29 cellular contexts compared by ENCODE assay signal in the genomic region with DNA sequence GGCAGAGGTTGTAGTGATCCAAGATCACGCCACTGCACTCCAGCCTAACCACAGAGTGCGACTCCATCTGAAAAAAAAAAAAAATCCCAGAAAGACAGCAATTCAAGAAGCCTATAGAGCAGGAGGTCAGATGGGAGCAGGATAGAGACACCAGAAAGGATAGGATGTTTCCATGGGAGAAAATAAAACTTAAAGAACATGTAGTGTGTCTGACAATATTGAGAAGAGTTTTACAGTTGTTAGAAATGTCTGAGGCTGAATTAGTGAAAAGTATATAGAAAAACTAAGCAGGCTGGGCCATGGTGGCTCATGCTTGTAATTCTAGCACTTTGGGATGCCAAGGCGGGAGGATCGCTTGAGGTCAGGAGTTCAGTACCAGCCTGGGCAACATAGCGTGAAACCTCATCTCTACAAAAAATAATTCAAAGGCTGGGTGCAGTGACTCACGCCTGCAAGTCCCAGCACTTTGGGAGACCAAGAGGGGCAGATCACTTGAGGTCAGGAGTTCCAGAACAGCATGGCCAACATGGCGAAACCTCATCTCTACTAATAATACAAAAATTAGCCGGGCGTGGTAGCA. TPM values are rescaled to one million over a fixed set of nuclear protein-coding genes. Genes with fewer than 3 reads are reported as not detected.
DNase-seq lines count a peak whose midpoint lies in the region; ATAC-seq and TF ChIP-seq lines count a peak whose summit lies in the region.
"Had no signal": no experiment of that assay in that cellular context is flagged by ENCODE, and none has a peak within 500 bp of the region (broad histone marks: within the 10 kb centered on the region; RNA-seq: fewer than 3 reads in every experiment).

No MANE protein-coding gene starts in this region.

- no peak overlapping the region for H2AFZ ChIP-seq in mammary epithelial cell (ENCODE audit: low read depth, low read length)

- in situ Hi-C loops in mammary epithelial cell (cut with MboI; ENCODE audit: low sequenced_read_pairs in 2 of 2): no loop called here

- no peak overlapping the region for H3K4me3 Mint-ChIP-seq in memory B cell
- H3K4me3 Mint-ChIP-seq: activated B cell treated with CpG ODN at 0.5 μM for 24 hours; activated T-cell treated with anti-CD3 and anti-CD28 coated beads, Interleukin-2, amount 50 U/mL, for 72 hours; B cell; naive B cell; T-cell had no signal

- TF ChIP-seq CTCF in mammary epithelial cell (conservative IDR thresholded peaks at IDR 0.05 in 1 of 2, IDR thresholded peaks at IDR 0.05 in 1 of 2; ENCODE audit: extremely low read depth in 1 of 2, insufficient read depth in 1 of 2, low read depth in 1 of 2, low read length in 2 of 2) (no peak), psoas muscle (IDR thresholded peaks at IDR 0.05) (no peak), stomach (IDR thresholded peaks at IDR 0.05) (no peak)

- H3K9me3 Mint-ChIP-seq in memory B cell: no peaks in the 10 kb centered on the region
- H3K9me3 Mint-ChIP-seq: activated B cell treated with CpG ODN at 0.5 μM for 24 hours; activated T-cell treated with anti-CD3 and anti-CD28 coated beads, Interleukin-2, amount 50 U/mL, for 72 hours; naive B cell; T-cell had no signal

- no TSS peak for BruUV-seq in mammary epithelial cell (replicated peaks; lab: Mats Ljungman, UMichigan)

- DNase-seq in LHCN-M2 (ENCODE audit: low read depth) (peak; percentile 57), mammary epithelial cell (peak; percentile 67), memory B cell (ENCODE audit: low spot score in 2 of 2) (no peak), psoas muscle (no peak), stomach (no peak)
- DNase-seq in central memory CD4-positive, alpha-beta T cell: no peak
- DNase-seq: activated B cell treated with CpG ODN at 0.5 μM for 24 hours; activated naive CD4-positive, alpha-beta T cell treated with Interleukin-2 at 50 U/mL for 16 hours; activated T-cell treated with anti-CD3 and anti-CD28 coated beads, Interleukin-2, amount 50 U/mL, for 72 hours; adrenal gland; brain microvascular endothelial cell; COR-L47; effector CD4-positive, alpha-beta T cell; naive B cell; NCI-H1048; NCI-H1694 treated with DMSO at 0.1 percent for 48 hours; NCI-H526; Peyer's patch; stimulated activated naive CD8-positive, alpha-beta T cell treated with anti-CD3 and anti-CD28 coated beads, Interleukin-15, Interleukin-2, amounts not matched to agents 100 U/mL and 50 U/mL, for 24 hours; T-cell had no signal

- H3K36me3 ChIP-seq in BLaER1: peaks cover 91% of the 10 kb centered on the region
- H3K36me3 ChIP-seq in mammary epithelial cell (ENCODE audit: insufficient read depth, low read length): peaks cover 13% of the 10 kb centered on the region
- H3K36me3 ChIP-seq in psoas muscle (ENCODE audit: insufficient read depth in 1 of 2, low read depth in 1 of 2): peaks cover 0 to 17% of the 10 kb centered on the region in 2 donors
- peaks cover 11 to 49% (median 38%) of the 10 kb centered on the region in 4 donors for H3K36me3 ChIP-seq in stomach
- H3K36me3 ChIP-seq: adrenal gland, thoracic aorta had no signal

- H3K79me2 ChIP-seq in mammary epithelial cell (ENCODE audit: insufficient read depth, low read length): peaks cover 52% of the 10 kb centered on the region

- peak overlapping the region; percentile 21 for H3K4me2 ChIP-seq in BLaER1
- H3K4me2 ChIP-seq in mammary epithelial cell (ENCODE audit: insufficient read depth, low read depth, low read length): no peak overlapping the region
- H3K4me2 ChIP-seq: A549 had no signal

- intact Hi-C loops in mammary epithelial cell (cut with micrococcal nuclease): no loop called here
- intact Hi-C loops in psoas muscle (cut with DNase I): no loop called here
- intact Hi-C loops in stomach (cut with DNase I; ENCODE audit: low total_unique reads): no loop called here

- dilution Hi-C loops in mammary epithelial cell (cut with HindIII; ENCODE audit: low sequenced_read_pairs): no loop called here

- ATAC-seq in memory B cell (ENCODE audit: low read depth): no peak
- ATAC-seq in psoas muscle: no peak
- no peak for ATAC-seq in HG02642 (IDR thresholded peaks at IDR 0.05; ENCODE audit: poor library complexity, unreplicated experiment)
- ATAC-seq: A549; activated T-cell treated with anti-CD3 and anti-CD28 coated beads, Interleukin-2, amount 50 U/mL, for 72 hours; esophagus mucosa; foreskin keratinocyte; left lobe of liver; stimulated activated naive CD8-positive, alpha-beta T cell treated with anti-CD3 and anti-CD28 coated beads, Interleukin-15, Interleukin-2, amounts not matched to agents 100 U/mL and 50 U/mL, for 24 hours; T-cell had no signal

- H4K20me1 ChIP-seq in BLaER1: no peaks in the 10 kb centered on the region
- H4K20me1 ChIP-seq in mammary epithelial cell (ENCODE audit: insufficient read depth, low read length): no peaks in the 10 kb centered on the region

- H3K27ac ChIP-seq in BLaER1 (no peak overlapping the region), mammary epithelial cell (ENCODE audit: insufficient read depth, low read depth, low read length) (no peak overlapping the region), psoas muscle (no peak overlapping the region), stomach (no peak overlapping the region)
- H3K27ac ChIP-seq: A549, adrenal gland, brain microvascular endothelial cell, foreskin keratinocyte, Peyer's patch, thoracic aorta, vagina had no signal

- peaks cover 12% of the 10 kb centered on the region for H3K4me1 ChIP-seq in BLaER1
- peaks cover 6% of the 10 kb centered on the region for H3K4me1 ChIP-seq in mammary epithelial cell (ENCODE audit: insufficient read depth, low read length)
- H3K4me1 ChIP-seq in psoas muscle: no peaks in the 10 kb centered on the region
- no peaks in the 10 kb centered on the region for H3K4me1 ChIP-seq in stomach
- H3K4me1 ChIP-seq: A549, adrenal gland, foreskin keratinocyte, Peyer's patch, vagina had no signal

- H3K27ac Mint-ChIP-seq in memory B cell: peak overlapping the region; percentile 60
- H3K27ac Mint-ChIP-seq: activated B cell treated with CpG ODN at 0.5 μM for 24 hours; activated T-cell treated with anti-CD3 and anti-CD28 coated beads, Interleukin-2, amount 50 U/mL, for 72 hours; B cell; T-cell had no signal

- no peaks in the 10 kb centered on the region for H3K27me3 Mint-ChIP-seq in memory B cell
- H3K27me3 Mint-ChIP-seq: activated B cell treated with CpG ODN at 0.5 μM for 24 hours, B cell, naive B cell, T-cell had no signal

- H3K9me3 ChIP-seq in BLaER1 (no peaks in the 10 kb centered on the region), mammary epithelial cell (replicated peaks; ENCODE audit: insufficient read depth, low read length) (no peaks in the 10 kb centered on the region), psoas muscle (no peaks in the 10 kb centered on the region), stomach (no peaks in the 10 kb centered on the region)
- H3K9me3 ChIP-seq: A549, adrenal gland, Peyer's patch, thoracic aorta, vagina had no signal

- no peak for TF ChIP-seq POLR2A in stomach (IDR thresholded peaks at IDR 0.05)

- CTCF ChIA-PET in mammary epithelial cell (lab: Charles Lee; ENCODE audit: low non-redundant PET): no interaction called here

- H3K4me3 ChIP-seq in BLaER1 (no peak overlapping the region), mammary epithelial cell (replicated peaks in 1 of 3; ENCODE audit: insufficient read depth in 1 of 3, low read depth in 2 of 3, low read length in 3 of 3) (no peak overlapping the region), psoas muscle (no peak overlapping the region), stomach (no peak overlapping the region)
- H3K4me3 ChIP-seq: A549, adrenal gland, Peyer's patch, thoracic aorta, vagina had no signal

- WGBS in mammary epithelial cell (ENCODE audit: low coverage, missing lambda C conversion rate): 87% methylated on average over 7 of the region's 9 CpGs
- WGBS in psoas muscle, 3 donors: 96 to 99% (median 98%) methylated on average over 9 of the region's 9 CpGs
- 89 to 99% (median 98%) methylated on average over 9 of the region's 9 CpGs for WGBS in stomach, 5 donors

- H3K9ac ChIP-seq in BLaER1 (no peak overlapping the region), mammary epithelial cell (ENCODE audit: insufficient read depth, low read length) (no peak overlapping the region)

- peaks cover 12% of the 10 kb centered on the region for H3K36me3 Mint-ChIP-seq in memory B cell
- H3K36me3 Mint-ChIP-seq: naive B cell had no signal

- no peak for TF ChIP-seq EP300 in stomach (IDR thresholded peaks at IDR 0.05)

- peaks cover 3% of the 10 kb centered on the region for H3K4me1 Mint-ChIP-seq in memory B cell

- H3K27me3 ChIP-seq in BLaER1: no peaks in the 10 kb centered on the region
- H3K27me3 ChIP-seq in mammary epithelial cell (ENCODE audit: insufficient read depth, low read length): no peaks in the 10 kb centered on the region
- no peaks in the 10 kb centered on the region for H3K27me3 ChIP-seq in psoas muscle (ENCODE audit: insufficient read depth in 3 of 3, low read length in 2 of 3)
- H3K27me3 ChIP-seq in stomach: no peaks in the 10 kb centered on the region
- H3K27me3 ChIP-seq: adrenal gland, brain microvascular endothelial cell, foreskin keratinocyte, Peyer's patch, vagina had no signal

RNA-seq across cellular contexts. Expression of gene TRIM37, which starts 15.3 kb away (rescaled TPM):
- total RNA-seq in LHCN-M2 (2014; rRNA removed) (33.5 and 40.4 TPM in 2 replicates), mammary epithelial cell (10 to 100 TPM; 34.2 to 42.7 TPM), psoas muscle (10 to 100 TPM; 12.1 to 16.2 (median 14.7) TPM), stomach (10 to 100 TPM; 26.9 to 68.7 (median 42.8) TPM)
- polyA plus RNA-seq in LHCN-M2 (2012): 13.5 TPM
- polyA plus RNA-seq in mammary epithelial cell (15.1 TPM), psoas muscle (10 to 100 TPM in 1 of 3 donors, 1 to 10 TPM in 2; 6.8 to 17.6 (median 9.5) TPM), stomach (1 to 10 TPM; 4.9 to 9.7 (median 6.7) TPM)
- polyA minus RNA-seq in mammary epithelial cell: 14.1 TPM

RNA-seq across cellular contexts. Expression of gene SKA2, which starts 33.0 kb away (rescaled TPM):
- total RNA-seq in LHCN-M2 (2014; rRNA removed) (102 and 109 TPM in 2 replicates), mammary epithelial cell (10 to 100 TPM; 34.0 to 72.9 TPM), psoas muscle (10 to 100 TPM in 3 of 4 donors, 1 to 10 TPM in 1; 7.2 to 17.1 (median 11.2) TPM), stomach (10 to 100 TPM in 2 of 5 donors, 1 to 10 TPM in 2, not detected in 1; 7.6 to 72.1 (median 22.4) TPM)
- 66.1 TPM for polyA plus RNA-seq in LHCN-M2 (2012)
- polyA plus RNA-seq in mammary epithelial cell (41.5 TPM), psoas muscle (10 to 100 TPM in 2 of 3 donors, 1 to 10 TPM in 1; 9.2 to 15.5 (median 11.5) TPM), stomach (10 to 100 TPM; 29.8 to 53.0 (median 34.5) TPM)
- 38.1 TPM for polyA minus RNA-seq in mammary epithelial cell

RNA-seq across cellular contexts. Expression of gene PRR11, which starts 33.6 kb away (rescaled TPM):
- total RNA-seq in LHCN-M2 (2014; rRNA removed) (26.7 and 35.2 TPM in 2 replicates), mammary epithelial cell (10 to 100 TPM in 1 of 2 donors, 1 to 10 TPM in 1; 8.5 to 59.3 TPM), psoas muscle (1 to 10 TPM in 1 of 4 donors, under 1 TPM in 3; 0.34 to 1.0 (median 0.62) TPM), stomach (1 to 10 TPM in 3 of 5 donors, under 1 TPM in 1, not detected in 1; 0.45 to 6.4 (median 2.7) TPM)
- polyA plus RNA-seq in LHCN-M2 (2012): 33.6 TPM
- polyA plus RNA-seq in mammary epithelial cell (80.3 TPM), psoas muscle (1 to 10 TPM in 1 of 3 donors, under 1 TPM in 2; 0.28 to 2.3 (median 0.44) TPM), stomach (1 to 10 TPM; 1.5 to 1.9 (median 1.6) TPM)
- 35.8 TPM for polyA minus RNA-seq in mammary epithelial cell

Comparison
In these comparisons a context has a peak if more than half of its experiments do, and no peak if none do; other contexts are left out.
1. DNase-seq: peak in LHCN-M2 (single experiment) and mammary epithelial cell (single experiment); none in memory B cell (0 of 2), psoas muscle (0 of 2), central memory CD4-positive, alpha-beta T cell (single experiment) and stomach (single experiment).